ENCODE assay signal across 1 cellular context in the genomic region with DNA sequence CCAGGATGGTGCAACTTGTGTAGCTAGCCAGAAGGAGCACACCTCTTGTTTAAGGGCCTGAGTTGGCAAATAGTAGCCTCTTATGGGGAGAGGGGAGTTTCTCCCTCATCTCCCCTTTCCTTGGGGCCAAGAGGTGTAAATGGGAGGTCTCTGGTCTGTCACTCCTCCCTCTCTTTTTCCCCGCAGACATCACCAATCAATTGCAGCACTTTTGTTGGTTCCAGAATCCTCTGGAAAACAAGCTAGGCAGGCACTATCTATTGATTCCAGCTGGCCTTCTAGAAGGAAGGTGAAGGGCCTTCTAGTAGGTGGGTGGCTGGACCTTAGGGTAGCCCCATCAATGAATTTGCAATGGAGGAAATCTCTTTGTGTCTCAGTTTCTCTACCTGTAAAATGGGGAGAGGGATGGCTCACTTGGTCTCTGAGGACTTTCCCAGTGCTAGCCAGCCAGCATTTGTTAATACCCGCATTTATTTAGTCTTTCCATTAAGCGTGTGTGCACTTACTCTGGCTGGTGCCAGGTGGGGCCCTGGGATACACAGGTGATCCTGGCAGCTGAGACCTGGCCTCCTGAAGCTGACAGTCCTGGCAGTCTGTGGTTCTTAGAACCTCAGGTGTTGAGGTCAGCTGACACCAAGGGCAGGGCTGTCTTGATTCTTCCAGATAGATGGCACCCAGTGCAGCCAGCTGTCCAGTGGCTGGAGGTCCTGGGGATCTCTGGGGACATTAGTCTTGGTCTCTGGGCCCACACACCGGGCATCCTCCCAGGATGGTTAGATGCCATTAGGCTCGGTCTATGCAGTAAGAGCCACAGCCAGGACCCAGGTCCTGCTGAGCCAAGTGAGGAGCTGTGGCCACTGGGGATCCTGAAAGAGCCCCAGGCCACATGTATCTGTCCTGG.
A peak's percentile ranks its signal among the peaks of the same experiment; 100 is the strongest.
TF ChIP-seq lines count a peak whose summit lies in the region.

No MANE protein-coding gene starts in this region.

TF ChIP-seq in WTC11, 78 proteins besides CTCF, POLR2A, EP300 and RAD21:
- TF ChIP-seq, protein P1, sequence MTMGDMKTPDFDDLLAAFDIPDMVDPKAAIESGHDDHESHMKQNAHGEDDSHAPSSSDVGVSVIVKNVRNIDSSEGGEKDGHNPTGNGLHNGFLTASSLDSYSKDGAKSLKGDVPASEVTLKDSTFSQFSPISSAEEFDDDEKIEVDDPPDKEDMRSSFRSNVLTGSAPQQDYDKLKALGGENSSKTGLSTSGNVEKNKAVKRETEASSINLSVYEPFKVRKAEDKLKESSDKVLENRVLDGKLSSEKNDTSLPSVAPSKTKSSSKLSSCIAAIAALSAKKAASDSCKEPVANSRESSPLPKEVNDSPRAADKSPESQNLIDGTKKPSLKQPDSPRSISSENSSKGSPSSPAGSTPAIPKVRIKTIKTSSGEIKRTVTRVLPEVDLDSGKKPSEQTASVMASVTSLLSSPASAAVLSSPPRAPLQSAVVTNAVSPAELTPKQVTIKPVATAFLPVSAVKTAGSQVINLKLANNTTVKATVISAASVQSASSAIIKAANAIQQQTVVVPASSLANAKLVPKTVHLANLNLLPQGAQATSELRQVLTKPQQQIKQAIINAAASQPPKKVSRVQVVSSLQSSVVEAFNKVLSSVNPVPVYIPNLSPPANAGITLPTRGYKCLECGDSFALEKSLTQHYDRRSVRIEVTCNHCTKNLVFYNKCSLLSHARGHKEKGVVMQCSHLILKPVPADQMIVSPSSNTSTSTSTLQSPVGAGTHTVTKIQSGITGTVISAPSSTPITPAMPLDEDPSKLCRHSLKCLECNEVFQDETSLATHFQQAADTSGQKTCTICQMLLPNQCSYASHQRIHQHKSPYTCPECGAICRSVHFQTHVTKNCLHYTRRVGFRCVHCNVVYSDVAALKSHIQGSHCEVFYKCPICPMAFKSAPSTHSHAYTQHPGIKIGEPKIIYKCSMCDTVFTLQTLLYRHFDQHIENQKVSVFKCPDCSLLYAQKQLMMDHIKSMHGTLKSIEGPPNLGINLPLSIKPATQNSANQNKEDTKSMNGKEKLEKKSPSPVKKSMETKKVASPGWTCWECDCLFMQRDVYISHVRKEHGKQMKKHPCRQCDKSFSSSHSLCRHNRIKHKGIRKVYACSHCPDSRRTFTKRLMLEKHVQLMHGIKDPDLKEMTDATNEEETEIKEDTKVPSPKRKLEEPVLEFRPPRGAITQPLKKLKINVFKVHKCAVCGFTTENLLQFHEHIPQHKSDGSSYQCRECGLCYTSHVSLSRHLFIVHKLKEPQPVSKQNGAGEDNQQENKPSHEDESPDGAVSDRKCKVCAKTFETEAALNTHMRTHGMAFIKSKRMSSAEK (CRISPR knock-in tag; IDR thresholded peaks at IDR 0.05; ENCODE audit: borderline replicate concordance) = no peak
- 0 out of 2 replicates have a peak, but pooled peaks have one; percentile 19 for TF ChIP-seq GTF2I (CRISPR knock-in tag; conservative IDR thresholded peaks at IDR 0.05)
